In genomic region chr2:11370377-11371098, GRCh38 we compare ENCODE assay signal across 17 cellular contexts. TPM values are rescaled to one million over a fixed set of nuclear protein-coding genes. Genes with fewer than 3 reads are reported as not detected.
DNase-seq lines count a peak whose midpoint lies in the region; ATAC-seq and TF ChIP-seq lines count a peak whose summit lies in the region.
"Had no signal": no experiment of that assay in that cellular context is flagged by ENCODE, and none has a peak within 500 bp of the region (broad histone marks: within the 10 kb centered on the region; RNA-seq: fewer than 3 reads in every experiment).

No MANE protein-coding gene starts in this region.

- peaks cover 74% of the 10 kb centered on the region for H3K4me1 ChIP-seq in mucosa of stomach (ENCODE audit: control insufficient read depth, insufficient read depth, low read length)

- no peaks in the 10 kb centered on the region for H3K27me3 ChIP-seq in mucosa of stomach (ENCODE audit: control insufficient read depth, insufficient read depth, low read length)
- H3K27me3 ChIP-seq: gastroesophageal sphincter had no signal

- DNase-seq in ELR (ENCODE audit: low read depth) (peak; percentile 17), NCI-H2196 treated with DMSO at 0.1 percent for 48 hours (lab: John Stamatoyannopoulos, UW; ENCODE audit: unreplicated experiment) (peak; percentile 81), cardiac fibroblast (ENCODE audit: low read depth in 2 of 2) (peak; percentile 18 to 67), SK-N-DZ (ENCODE audit: low spot score) (no peak), anterior cingulate cortex (lab: John Stamatoyannopoulos, UW) (no peak), GDM1 (lab: John Stamatoyannopoulos, UW) (no peak)
- DNase-seq: activated CD4-positive, alpha-beta T cell treated with anti-CD3 and anti-CD28 coated beads, Interleukin-2, amount 50 U/mL, for 48 hours; activated naive CD4-positive, alpha-beta T cell; HCEC 1CT; KG1; NCI-H524; stimulated activated CD4-positive, alpha-beta T cell treated with anti-CD3 and anti-CD28 coated beads, Interleukin-4, amount 100 ng/mL, for 1 hour; stimulated activated naive CD8-positive, alpha-beta T cell treated with anti-CD3 and anti-CD28 coated beads, Interleukin-15, amount 100 ng/mL, for 72 hours had no signal

- H3K4me3 ChIP-seq in cardiac fibroblast (replicated peaks in 1 of 2; ENCODE audit: low read depth in 2 of 2, low read length in 2 of 2), result no peak overlapping the region
- no peak overlapping the region for H3K4me3 ChIP-seq in mucosa of stomach (ENCODE audit: low read length)
- H3K4me3 ChIP-seq: coronary artery, gastroesophageal sphincter had no signal

- no peaks in the 10 kb centered on the region for H3K9me3 ChIP-seq in mucosa of stomach (ENCODE audit: control insufficient read depth, low read length)
- H3K9me3 ChIP-seq: gastroesophageal sphincter had no signal

- peak overlapping the region; percentile 6 for H3K9ac ChIP-seq in mucosa of stomach (ENCODE audit: low read length)

- H3K36me3 ChIP-seq in mucosa of stomach (ENCODE audit: control insufficient read depth, insufficient read depth, low read length), result no peaks in the 10 kb centered on the region
- H3K36me3 ChIP-seq: gastroesophageal sphincter had no signal

- no peak for TF ChIP-seq CTCF in cardiac fibroblast (IDR thresholded peaks at IDR 0.05; ENCODE audit: low read depth, low read length)

- no peak for ATAC-seq in activated CD4-positive, CD25-positive, alpha-beta regulatory T cell treated with anti-CD3 and anti-CD28 coated beads, Interleukin-2, amount 50 U/mL, for 24 hours
- ATAC-seq: gastroesophageal sphincter; stimulated activated naive CD8-positive, alpha-beta T cell treated with anti-CD3 and anti-CD28 coated beads, Interleukin-15, amount 100 ng/mL, for 72 hours had no signal

RNA-seq across cellular contexts. Expression of gene ROCK2, which starts 26.1 kb away (rescaled TPM):
- polyA plus RNA-seq in SK-N-DZ (2014; cell fraction: cytosol; rRNA removed), result 7.4 and 7.6 TPM in 2 replicates
- 4.8 and 6.4 TPM in 2 replicates for polyA plus RNA-seq in SK-N-DZ (2014; cell fraction: nucleus; rRNA removed)

Comparison
In these comparisons a context has a peak if more than half of its experiments do, and no peak if none do; other contexts are left out.
1. DNase-seq: peak in ELR (single experiment), NCI-H2196 treated with DMSO at 0.1 percent for 48 hours (single experiment) and cardiac fibroblast (2 of 2); none in SK-N-DZ (single experiment), anterior cingulate cortex (0 of 58) and GDM1 (single experiment).